ENCODE assay signal across 19 cellular contexts in genomic region chr12:70040141-70040540, GRCh38.
DNase-seq lines count a peak whose midpoint lies in the region; ATAC-seq, FAIRE-seq and TF ChIP-seq lines count a peak whose summit lies in the region.
"Had no signal": no experiment of that assay in that cellular context is flagged by ENCODE, and none has a peak within 500 bp of the region (broad histone marks: within the 10 kb centered on the region; RNA-seq: fewer than 3 reads in every experiment).

No MANE protein-coding gene starts in this region.

- TF ChIP-seq RAD21 in HepG2 (CRISPR knock-in tag; IDR thresholded peaks at IDR 0.05), result no peak

- H3K4me1 ChIP-seq in HepG2 (ENCODE audit: insufficient read depth, low read length) (no peaks in the 10 kb centered on the region), thoracic aorta (ENCODE audit: control insufficient read depth in 1 of 2, low read depth in 2 of 2) (peaks cover 3 to 37% of the 10 kb centered on the region in 2 donors)

- DNase-seq in astrocyte of the spinal cord (ENCODE audit: low read depth, low spot score) (peak; percentile 5), fibroblast of peridontal ligament (ENCODE audit: extremely low read depth) (peak; percentile 44), HepG2 (ENCODE audit: low spot score) (no peak), thoracic aorta (ENCODE audit: low spot score) (no peak), GM10248 (ENCODE audit: extremely low spot score) (no peak), OCI-M2 (lab: John Stamatoyannopoulos, UW; ENCODE audit: unreplicated experiment) (no peak), NCI-H345 treated with DMSO at 0.1 percent for 48 hours (lab: John Stamatoyannopoulos, UW; ENCODE audit: unreplicated experiment) (no peak), head of caudate nucleus (no peak)
- DNase-seq: activated B cell treated with CpG ODN at 0.5 μM for 24 hours; activated CD8-positive, alpha-beta T cell treated with anti-CD3 and anti-CD28 coated beads for 36 hours; activated naive CD4-positive, alpha-beta T cell treated with anti-CD3 and anti-CD28 coated beads, Interleukin-2, amount 50 U/mL, for 16 hours; activated T-cell treated with anti-CD3 and anti-CD28 coated beads, Interleukin-2, amount 50 U/mL, for 24 hours; COR-L47; DND-41; midbrain; NCI-H1105; SK-N-SH had no signal

- no peaks in the 10 kb centered on the region; a peak in 1 of 5 replicates for H3K27me3 ChIP-seq in HepG2 (ENCODE audit: control insufficient read depth in 1 of 2, insufficient read depth in 2 of 2, low read length in 2 of 2)
- H3K27me3 ChIP-seq in thoracic aorta (replicated peaks; ENCODE audit: insufficient read depth), result no peaks in the 10 kb centered on the region

- ATAC-seq in HepG2, result no peak
- peak; percentile 77 for ATAC-seq in thoracic aorta (ENCODE audit: insufficient number of reproducible peaks, low FRiP score, low read depth)
- ATAC-seq: activated CD8-positive, alpha-beta T cell treated with anti-CD3 and anti-CD28 coated beads for 36 hours; HCT116 had no signal

- H3K9me3 ChIP-seq in HepG2 (ENCODE audit: low read length) (no peaks in the 10 kb centered on the region), thoracic aorta (no peaks in the 10 kb centered on the region)
- H3K9me3 ChIP-seq: SK-N-SH had no signal

- POLR2A ChIA-PET in HepG2 (lab: Yijun Ruan, JAX) (no interaction called here), GM10248 (lab: Yijun Ruan, JAX) (no interaction called here)

- no peak overlapping the region for H3K9ac ChIP-seq in HepG2 (ENCODE audit: insufficient read depth, low read depth, low read length)
- H3K9ac ChIP-seq: SK-N-SH had no signal

- no peak for TF ChIP-seq POLR2A in HepG2 (IDR thresholded peaks at IDR 0.05; ENCODE audit: insufficient read depth in 1 of 2, low read depth in 2 of 2, low read length in 2 of 2)

- H3K4me2 ChIP-seq in HepG2 (ENCODE audit: low read depth, low read length), result no peak overlapping the region
- H3K4me2 ChIP-seq: SK-N-SH had no signal

- CTCF ChIA-PET in HepG2 (lab: Yijun Ruan, JAX; ENCODE audit: low intra/inter-chr PET ratio, low total read pairs) (no interaction called here), GM10248 (lab: Yijun Ruan, JAX) (no interaction called here)

- H4K20me1 ChIP-seq in HepG2 (ENCODE audit: insufficient read depth, low read length), result no peaks in the 10 kb centered on the region

- TF ChIP-seq CTCF in astrocyte of the spinal cord (IDR thresholded peaks at IDR 0.05; ENCODE audit: low read depth, low read length) (no peak), HepG2 (CRISPR knock-in tag; IDR thresholded peaks at IDR 0.05) (no peak), thoracic aorta (IDR thresholded peaks at IDR 0.05) (peak; percentile 21), GM10248 (IDR thresholded peaks at IDR 0.05; ENCODE audit: control extremely low read depth, extremely low read depth, low read depth, missing control alignments) (no peak)

- TF ChIP-seq EP300 in HepG2 (IDR thresholded peaks at IDR 0.05; ENCODE audit: low read depth in 2 of 2, low read length in 2 of 2) (no peak), HepG2 (CRISPR knock-in tag; IDR thresholded peaks at IDR 0.05; ENCODE audit: borderline replicate concordance) (no peak)

- H3K4me3 ChIP-seq in astrocyte of the spinal cord (ENCODE audit: low read depth, low read length), result no peak overlapping the region
- no peak overlapping the region for H3K4me3 ChIP-seq in HepG2 (replicated peaks in 1 of 3; ENCODE audit: insufficient read depth in 1 of 3, low read depth in 2 of 3, low read length in 3 of 3)
- H3K4me3 ChIP-seq in thoracic aorta, result no peak overlapping the region

- in situ Hi-C loops in astrocyte of the spinal cord (cut with HindIII; ENCODE audit: low sequenced_read_pairs) (no loop called here), HepG2 (cut with HindIII; ENCODE audit: extremely low pct_ligation_motif_present, low pct_unique_long_range_greater_than_20kb) (no loop called here)

- intact Hi-C loops in HepG2 (cut with micrococcal nuclease; ENCODE audit: unreplicated experiment) (no loop called here), head of caudate nucleus (cut with DNase I) (no loop called here)

- no peaks in the 10 kb centered on the region for H3K79me2 ChIP-seq in HepG2 (ENCODE audit: insufficient read depth, low read length)

- no peak overlapping the region for H3K27ac ChIP-seq in HepG2 (ENCODE audit: extremely low read length, insufficient read depth, low read length)
- peak overlapping the region; percentile 48 to 53 for H3K27ac ChIP-seq in thoracic aorta

- no peak overlapping the region for H2AFZ ChIP-seq in HepG2 (ENCODE audit: low read length)

- no TSS peak for BruUV-seq in HepG2 (replicated peaks; lab: Mats Ljungman, UMichigan)

- 50% methylated on average over 2 of the region's 2 CpGs for WGBS in HepG2 (ENCODE audit: low lambda C conversion rate)

- H3K36me3 ChIP-seq in HepG2 (replicated peaks in 1 of 2; ENCODE audit: control insufficient read depth in 1 of 2, insufficient read depth in 2 of 2, low read length in 2 of 2) (no peaks in the 10 kb centered on the region), thoracic aorta (no peaks in the 10 kb centered on the region)

- FAIRE-seq in HepG2 (lab: Jason Lieb, UNC), result no peak
- FAIRE-seq: urothelium cell line had no signal

TF ChIP-seq in HepG2, 621 proteins besides CTCF, POLR2A, EP300 and RAD21:
- no peak for TF ChIP-seq ZNF772 (CRISPR knock-in tag; IDR thresholded peaks at IDR 0.05)
- TF ChIP-seq ZNF713 (CRISPR knock-in tag; IDR thresholded peaks at IDR 0.05), result no peak
- TF ChIP-seq, protein P1, sequence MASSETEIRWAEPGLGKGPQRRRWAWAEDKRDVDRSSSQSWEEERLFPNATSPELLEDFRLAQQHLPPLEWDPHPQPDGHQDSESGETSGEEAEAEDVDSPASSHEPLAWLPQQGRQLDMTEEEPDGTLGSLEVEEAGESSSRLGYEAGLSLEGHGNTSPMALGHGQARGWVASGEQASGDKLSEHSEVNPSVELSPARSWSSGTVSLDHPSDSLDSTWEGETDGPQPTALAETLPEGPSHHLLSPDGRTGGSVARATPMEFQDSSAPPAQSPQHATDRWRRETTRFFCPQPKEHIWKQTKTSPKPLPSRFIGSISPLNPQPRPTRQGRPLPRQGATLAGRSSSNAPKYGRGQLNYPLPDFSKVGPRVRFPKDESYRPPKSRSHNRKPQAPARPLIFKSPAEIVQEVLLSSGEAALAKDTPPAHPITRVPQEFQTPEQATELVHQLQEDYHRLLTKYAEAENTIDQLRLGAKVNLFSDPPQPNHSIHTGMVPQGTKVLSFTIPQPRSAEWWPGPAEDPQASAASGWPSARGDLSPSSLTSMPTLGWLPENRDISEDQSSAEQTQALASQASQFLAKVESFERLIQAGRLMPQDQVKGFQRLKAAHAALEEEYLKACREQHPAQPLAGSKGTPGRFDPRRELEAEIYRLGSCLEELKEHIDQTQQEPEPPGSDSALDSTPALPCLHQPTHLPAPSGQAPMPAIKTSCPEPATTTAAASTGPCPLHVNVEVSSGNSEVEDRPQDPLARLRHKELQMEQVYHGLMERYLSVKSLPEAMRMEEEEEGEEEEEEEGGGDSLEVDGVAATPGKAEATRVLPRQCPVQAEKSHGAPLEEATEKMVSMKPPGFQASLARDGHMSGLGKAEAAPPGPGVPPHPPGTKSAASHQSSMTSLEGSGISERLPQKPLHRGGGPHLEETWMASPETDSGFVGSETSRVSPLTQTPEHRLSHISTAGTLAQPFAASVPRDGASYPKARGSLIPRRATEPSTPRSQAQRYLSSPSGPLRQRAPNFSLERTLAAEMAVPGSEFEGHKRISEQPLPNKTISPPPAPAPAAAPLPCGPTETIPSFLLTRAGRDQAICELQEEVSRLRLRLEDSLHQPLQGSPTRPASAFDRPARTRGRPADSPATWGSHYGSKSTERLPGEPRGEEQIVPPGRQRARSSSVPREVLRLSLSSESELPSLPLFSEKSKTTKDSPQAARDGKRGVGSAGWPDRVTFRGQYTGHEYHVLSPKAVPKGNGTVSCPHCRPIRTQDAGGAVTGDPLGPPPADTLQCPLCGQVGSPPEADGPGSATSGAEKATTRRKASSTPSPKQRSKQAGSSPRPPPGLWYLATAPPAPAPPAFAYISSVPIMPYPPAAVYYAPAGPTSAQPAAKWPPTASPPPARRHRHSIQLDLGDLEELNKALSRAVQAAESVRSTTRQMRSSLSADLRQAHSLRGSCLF (CRISPR knock-in tag; IDR thresholded peaks at IDR 0.05; ENCODE audit: borderline replicate concordance), result no peak
- TF ChIP-seq ATF7 (IDR thresholded peaks at IDR 0.05), result peak; percentile 31; the same call in 1 of the 2 replicates
- no peak for TF ChIP-seq ATF7 (CRISPR knock-in tag; IDR thresholded peaks at IDR 0.05)
- TF ChIP-seq LRRFIP1 (CRISPR knock-in tag; conservative IDR thresholded peaks at IDR 0.05), result no peak

Comparison
In these comparisons a context has a peak if more than half of its experiments do, and no peak if none do; other contexts are left out.
1. DNase-seq: peak in astrocyte of the spinal cord (single experiment) and fibroblast of peridontal ligament (single experiment); none in HepG2 (single experiment), thoracic aorta (single experiment), GM10248 (single experiment), OCI-M2 (single experiment), NCI-H345 treated with DMSO at 0.1 percent for 48 hours (single experiment) and head of caudate nucleus (0 of 42).